In the genomic region with DNA sequence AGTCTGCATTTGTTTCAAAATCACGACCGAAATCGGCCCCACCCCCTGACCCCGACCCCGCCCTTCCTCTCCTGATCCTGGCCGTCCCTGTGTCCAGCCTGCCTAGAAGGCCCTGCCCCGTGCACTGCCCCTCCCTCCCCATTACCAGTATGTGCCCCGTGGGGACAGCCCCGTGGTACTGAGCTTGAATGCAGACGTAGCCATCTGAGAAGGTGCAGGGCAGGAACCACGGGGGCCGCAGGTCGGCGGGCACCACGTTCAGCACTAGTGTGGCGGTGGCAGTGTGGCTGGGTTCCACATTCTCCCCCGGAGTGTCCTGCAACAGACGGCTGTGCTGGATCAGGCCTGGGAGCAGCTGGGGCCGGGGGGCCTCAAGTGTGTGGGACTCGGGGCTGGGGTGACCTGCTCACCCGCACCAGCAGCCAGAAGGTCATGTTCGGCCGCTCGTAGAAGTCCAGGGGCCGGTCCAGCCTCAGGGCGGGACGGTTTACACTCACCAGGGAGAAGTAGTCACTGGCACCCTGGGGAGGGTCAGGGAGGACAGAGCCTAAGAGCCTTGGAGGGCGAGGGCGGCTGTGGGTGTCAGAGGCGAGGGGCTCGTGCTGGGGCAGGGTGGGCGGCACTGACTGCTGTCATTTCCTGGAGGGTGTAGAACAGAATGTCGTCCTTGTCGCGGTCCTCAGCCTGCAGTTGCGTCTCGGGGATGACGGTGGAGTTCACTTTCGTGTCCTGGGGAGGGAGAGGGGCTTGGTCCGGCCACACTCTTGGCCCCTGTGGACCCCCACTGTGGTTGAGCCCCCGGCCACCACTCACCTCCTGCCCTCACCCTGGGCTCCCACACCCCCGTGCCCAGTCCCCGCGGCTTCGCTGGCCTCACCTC, we compare ENCODE assay signal across 21 cellular contexts. TPM values are rescaled to one million over a fixed set of nuclear protein-coding genes. Genes with fewer than 3 reads are reported as not detected.
DNase-seq lines count a peak whose midpoint lies in the region; ATAC-seq and TF ChIP-seq lines count a peak whose summit lies in the region.
"Had no signal": no experiment of that assay in that cellular context is flagged by ENCODE, and none has a peak within 500 bp of the region (broad histone marks: within the 10 kb centered on the region; RNA-seq: fewer than 3 reads in every experiment).

No MANE protein-coding gene starts in this region.

- H3K4me3 ChIP-seq in GM06990 (replicated peaks; ENCODE audit: low read depth, low read length) (no peak overlapping the region), mucosa of descending colon (no peak overlapping the region)
- H3K4me3 ChIP-seq: A549, GM23338, HAP-1, PC-9 had no signal

- peak; percentile 11 for DNase-seq in GM06990 (ENCODE audit: extremely low read depth, insufficient read length)
- no peak for DNase-seq in RWPE1 (ENCODE audit: low spot score)
- DNase-seq in mucosa of descending colon, result peak in 2 of 3 donors; percentile 39 to 53
- no peak for DNase-seq in activated CD4-positive, CD25-positive, alpha-beta regulatory T cell (lab: John Stamatoyannopoulos, UW)
- DNase-seq in hepatic stellate cell (ENCODE audit: low spot score), result no peak
- DNase-seq: KG1, NCI-H1092, NCI-H146, NCI-H2029, NCI-H2227 treated with DMSO at 0.1 percent for 48 hours, NCI-H510A treated with DMSO at 0.1 percent for 48 hours, NCI-H748 treated with DMSO at 0.1 percent for 48 hours, PC-9, SIG-M5 had no signal

- intact Hi-C loops in mucosa of descending colon (cut with DNase I, micrococcal nuclease), result no loop called here

- H3K9me3 ChIP-seq in mucosa of descending colon, result no peaks in the 10 kb centered on the region
- H3K9me3 ChIP-seq: A549, HAP-1 had no signal

- POLR2A ChIA-PET in RWPE1 (lab: Yijun Ruan, JAX; ENCODE audit: low non-redundant PET), result no interaction called here

- no peak for TF ChIP-seq CTCF in GM06990 (IDR thresholded peaks at IDR 0.05; ENCODE audit: insufficient read depth, low read length, poor library complexity, severe bottlenecking)
- no peak for TF ChIP-seq CTCF in RWPE1 (conservative IDR thresholded peaks at IDR 0.05; ENCODE audit: low read depth)
- TF ChIP-seq CTCF in mucosa of descending colon (IDR thresholded peaks at IDR 0.05), result no peak

- no peak for ATAC-seq in mucosa of descending colon
- ATAC-seq in GM21515 (IDR thresholded peaks at IDR 0.05; ENCODE audit: unreplicated experiment), result no peak
- ATAC-seq: A549, GM23338, SK-N-SH treated with all-trans-retinoic acid at 6 μM for 48 hours had no signal

- CTCF ChIA-PET in RWPE1 (lab: Yijun Ruan, JAX), result no interaction called here

- no peaks in the 10 kb centered on the region for H3K27me3 ChIP-seq in GM06990 (replicated peaks; ENCODE audit: control insufficient read depth, insufficient read depth, low read length)

- no peaks in the 10 kb centered on the region; the same call in 1 of the 2 replicates for H3K36me3 ChIP-seq in GM06990 (ENCODE audit: control insufficient read depth, insufficient read depth, low read length)
- no peaks in the 10 kb centered on the region for H3K36me3 ChIP-seq in mucosa of descending colon (ENCODE audit: low read depth)
- H3K36me3 ChIP-seq: HAP-1 had no signal

- peaks cover 9% of the 10 kb centered on the region for H3K4me1 ChIP-seq in mucosa of descending colon (ENCODE audit: low read depth)

- 0 out of 2 replicates have a peak overlapping the region, but pooled peaks have one; percentile 2 for H3K27ac ChIP-seq in RWPE1
- H3K27ac ChIP-seq: A549, PC-9 had no signal

RNA-seq across cellular contexts. Expression of a gene that starts 3.6 kb away (rescaled TPM):
- 100 to 1,000 TPM; 195 to 549 (median 316) TPM for total RNA-seq in mucosa of descending colon
- total RNA-seq: CD4-positive, alpha-beta memory T cell; G401; GM23338; PC-9 had no signal

RNA-seq across cellular contexts. Expression of a gene that starts 5.4 kb away (rescaled TPM):
- total RNA-seq in mucosa of descending colon, result 10 to 100 TPM; 26.9 to 36.1 (median 27.8) TPM

RNA-seq across cellular contexts. Expression of a gene that starts 5.8 kb away (rescaled TPM):
- 1 to 10 TPM in 2 of 3 donors, not detected in 1; 1.0 TPM for total RNA-seq in mucosa of descending colon
- total RNA-seq: CD4-positive, alpha-beta memory T cell; G401; GM23338; PC-9 had no signal

RNA-seq across cellular contexts. Expression of a gene that starts 15.9 kb away (rescaled TPM):
- total RNA-seq in mucosa of descending colon, result 1 to 10 TPM; 1.2 to 2.4 (median 1.8) TPM
- total RNA-seq: G401 had no signal

RNA-seq across cellular contexts. Expression of a gene that starts 44.9 kb away (rescaled TPM):
- total RNA-seq in mucosa of descending colon, result 10 to 100 TPM; 35.0 to 40.2 (median 35.0) TPM

Comparison
In these comparisons a context has a peak if more than half of its experiments do, and no peak if none do; other contexts are left out.
1. DNase-seq: peak in GM06990 (single experiment) and mucosa of descending colon (2 of 3); none in RWPE1 (single experiment), activated CD4-positive, CD25-positive, alpha-beta regulatory T cell (0 of 4) and hepatic stellate cell (single experiment).